ENCODE assay signal across 8 cellular contexts in genomic region chr12:111304642-111305071, GRCh38.
DNase-seq lines count a peak whose midpoint lies in the region; ATAC-seq, FAIRE-seq and TF ChIP-seq lines count a peak whose summit lies in the region.

No MANE protein-coding gene starts in this region.

- H3K27me3 Mint-ChIP-seq in glutamatergic neuron (ENCODE audit: unreplicated experiment), result peaks cover under 1% of the 10 kb centered on the region

- H3K36me3 ChIP-seq in tibial nerve, result no peaks in the 10 kb centered on the region

- no peak for FAIRE-seq in H54 (lab: Jason Lieb, UNC)

- no peak overlapping the region for H3K27ac ChIP-seq in tibial nerve

- H3K4me3 ChIP-seq in tibial nerve, result no peak overlapping the region

- peaks cover 17% of the 10 kb centered on the region for H3K36me3 Mint-ChIP-seq in glutamatergic neuron (ENCODE audit: unreplicated experiment)

- DNase-seq in A172 (ENCODE audit: low spot score) (peak; percentile 18), H54 (ENCODE audit: insufficient read length, low spot score) (peak; percentile 48), glutamatergic neuron (peak; percentile 63), tibial nerve (ENCODE audit: low spot score in 2 of 2) (no peak), middle frontal gyrus (ENCODE audit: extremely low spot score, low spot score) (no peak)
- peak; percentile 11 to 21 for DNase-seq in activated CD4-positive, alpha-beta T cell treated with anti-CD3 and anti-CD28 coated beads, Interleukin-2, amount 50 U/mL, for 24 hours (ENCODE audit: low read depth in 1 of 2, low spot score in 1 of 2)
- DNase-seq in central memory CD4-positive, alpha-beta T cell, result no peak

- no peak overlapping the region for H3K4me3 Mint-ChIP-seq in glutamatergic neuron (ENCODE audit: unreplicated experiment)

- ATAC-seq in GM19324 (IDR thresholded peaks at IDR 0.05; ENCODE audit: low FRiP score, unreplicated experiment), result no peak

- TF ChIP-seq CTCF in glutamatergic neuron (IDR thresholded peaks at IDR 0.05; ENCODE audit: partially characterized antibody, unreplicated experiment) (peak; percentile 99), tibial nerve (IDR thresholded peaks at IDR 0.05) (peak in 3 of 5 experiments; percentile 15 to 34 (median 18))

- TF ChIP-seq EP300 in tibial nerve (IDR thresholded peaks at IDR 0.05), result no peak

- no peaks in the 10 kb centered on the region for H3K27me3 ChIP-seq in tibial nerve

- H3K27ac Mint-ChIP-seq in glutamatergic neuron (ENCODE audit: unreplicated experiment), result no peak overlapping the region

- no peak for TF ChIP-seq POLR2A in H54 (IDR thresholded peaks at IDR 0.05; ENCODE audit: low read depth, low read length)
- TF ChIP-seq POLR2A in tibial nerve (IDR thresholded peaks at IDR 0.05), result no peak

- H3K4me1 Mint-ChIP-seq in glutamatergic neuron (ENCODE audit: low read depth, unreplicated experiment), result no peaks in the 10 kb centered on the region

- H3K9me3 ChIP-seq in tibial nerve, result peaks cover 7 to 40% (median 12%) of the 10 kb centered on the region in 4 donors

- WGBS in tibial nerve, 2 donors, result 42 to 45% methylated on average over 3 of the region's 3 CpGs

- H3K9me3 Mint-ChIP-seq in glutamatergic neuron (ENCODE audit: unreplicated experiment), result peaks cover 4% of the 10 kb centered on the region

- H3K4me1 ChIP-seq in tibial nerve, result no peaks in the 10 kb centered on the region

Comparison
In these comparisons a context has a peak if more than half of its experiments do, and no peak if none do; other contexts are left out.
1. DNase-seq: peak in A172 (single experiment), H54 (single experiment), activated CD4-positive, alpha-beta T cell treated with anti-CD3 and anti-CD28 coated beads, Interleukin-2, amount 50 U/mL, for 24 hours (2 of 2) and glutamatergic neuron (single experiment); none in tibial nerve (0 of 2), middle frontal gyrus (single experiment) and central memory CD4-positive, alpha-beta T cell (single experiment).